1 cellular context compared by ENCODE assay signal in genomic region chr4:56978750-56979303, GRCh38.
TF ChIP-seq lines count a peak whose summit lies in the region.

Gene POLR2B (plus strand): TSS chr4:56978896. CDS start chr4:56978986, 90 bp downstream.

TF ChIP-seq in H1, 55 proteins besides CTCF, POLR2A, EP300 and RAD21:
- TF ChIP-seq CHD1 (IDR thresholded peaks at IDR 0.05; ENCODE audit: low read depth, low read length) (no peak), SP1 (IDR thresholded peaks at IDR 0.05; ENCODE audit: low read depth, low read length) (no peak), HDAC6 (IDR thresholded peaks at IDR 0.05; ENCODE audit: low read depth, low read length) (no peak), RBBP5 (IDR thresholded peaks at IDR 0.05; ENCODE audit: borderline replicate concordance, low read depth, low read length) (0 out of 2 replicates have a peak, but pooled peaks have one; percentile 43), BRCA1 (IDR thresholded peaks at IDR 0.05; ENCODE audit: low read depth, low read length) (0 out of 2 replicates have a peak, but pooled peaks have one; percentile 7), NANOG (IDR thresholded peaks at IDR 0.05; ENCODE audit: insufficient read depth, low read depth, low read length, poor library complexity, severe bottlenecking) (no peak), EGR1 (IDR thresholded peaks at IDR 0.05; ENCODE audit: borderline replicate concordance, low read depth, low read length) (no peak), RFX5 (IDR thresholded peaks at IDR 0.05; ENCODE audit: borderline replicate concordance, low read depth, low read length) (no peak), MAFK (IDR thresholded peaks at IDR 0.05; ENCODE audit: low read depth, low read length) (no peak), CHD7 (IDR thresholded peaks at IDR 0.05; ENCODE audit: insufficient replicate concordance, low read length) (no peak), POU5F1 (IDR thresholded peaks at IDR 0.05; ENCODE audit: low read depth, low read length) (no peak), ASH2L (IDR thresholded peaks at IDR 0.05; ENCODE audit: low read length) (peak; percentile 82), SIRT6 (IDR thresholded peaks at IDR 0.05; ENCODE audit: low read length) (no peak), ATF3 (IDR thresholded peaks at IDR 0.05; ENCODE audit: insufficient read depth, low read depth, low read length) (no peak), SIN3A (conservative IDR thresholded peaks at IDR 0.05 in 1 of 2, IDR thresholded peaks at IDR 0.05 in 1 of 2; ENCODE audit: low read depth in 1 of 2, low read length in 2 of 2) (0 out of 4 replicates have a peak, but pooled peaks of 1 of the 2 experiments have one; percentile 81), SUZ12 (IDR thresholded peaks at IDR 0.05; ENCODE audit: low read length) (no peak), BACH1 (IDR thresholded peaks at IDR 0.05; ENCODE audit: low read length) (no peak), CBX8 (IDR thresholded peaks at IDR 0.05; ENCODE audit: borderline replicate concordance, low read depth, low read length) (no peak), GTF2F1 (IDR thresholded peaks at IDR 0.05; ENCODE audit: borderline replicate concordance, low read depth, low read length) (no peak), USF2 (IDR thresholded peaks at IDR 0.05; ENCODE audit: low read length) (no peak), NRF1 (IDR thresholded peaks at IDR 0.05; ENCODE audit: low read depth, low read length) (peak; percentile 28; the same call in 1 of the 2 replicates), SRF (IDR thresholded peaks at IDR 0.05; ENCODE audit: low read depth, low read length) (no peak), KDM5A (IDR thresholded peaks at IDR 0.05; ENCODE audit: low read length) (no peak), CBX5 (IDR thresholded peaks at IDR 0.05; ENCODE audit: low read depth, low read length) (no peak), CHD2 (IDR thresholded peaks at IDR 0.05; ENCODE audit: low read length) (no peak), CTBP2 (IDR thresholded peaks at IDR 0.05; ENCODE audit: borderline replicate concordance, insufficient read depth, insufficient read length, low read length) (no peak), RNF2 (IDR thresholded peaks at IDR 0.05; ENCODE audit: borderline replicate concordance, low read depth, low read length, missing control alignments, poor library complexity, severe bottlenecking) (no peak), BCL11A (IDR thresholded peaks at IDR 0.05; ENCODE audit: low read depth in 2 of 2, low read length in 2 of 2) (no peak), YY1 (IDR thresholded peaks at IDR 0.05; ENCODE audit: low read depth, low read length) (no peak), CREB1 (IDR thresholded peaks at IDR 0.05) (peak; percentile 89), FOSL1 (IDR thresholded peaks at IDR 0.05; ENCODE audit: insufficient read depth, low read depth, low read length) (no peak), POLR2AphosphoS5 (IDR thresholded peaks at IDR 0.05; ENCODE audit: low read depth, low read length) (peak; percentile 91), HDAC2 (IDR thresholded peaks at IDR 0.05; ENCODE audit: borderline replicate concordance in 1 of 2, low read depth in 2 of 2, low read length in 2 of 2) (peak in 1 of 2 experiments; percentile 72; a peak in 1 of 4 replicates), SP2 (IDR thresholded peaks at IDR 0.05; ENCODE audit: low read length) (no peak), JUN (IDR thresholded peaks at IDR 0.05; ENCODE audit: low read depth, low read length) (no peak), TBP (IDR thresholded peaks at IDR 0.05; ENCODE audit: low read depth, low read length) (peak; percentile 70), TAF7 (optimal IDR thresholded peaks at IDR 0.05; ENCODE audit: borderline replicate concordance, low read depth, low read length) (peak; percentile 75), GABPA (IDR thresholded peaks at IDR 0.05; ENCODE audit: borderline replicate concordance, insufficient read depth, low read length) (no peak), KDM1A (IDR thresholded peaks at IDR 0.05; ENCODE audit: borderline replicate concordance, low read length) (no peak), EZH2 (IDR thresholded peaks at IDR 0.05; ENCODE audit: low read depth, low read length, severe bottlenecking) (no peak), PHF8 (conservative IDR thresholded peaks at IDR 0.05; ENCODE audit: low read depth, low read length) (peak; percentile 87), ATF2 (IDR thresholded peaks at IDR 0.05; ENCODE audit: low read length) (no peak), SP4 (IDR thresholded peaks at IDR 0.05; ENCODE audit: low read length) (no peak), TAF1 (IDR thresholded peaks at IDR 0.05; ENCODE audit: low read depth, low read length) (peak; percentile 89), E2F6 (IDR thresholded peaks at IDR 0.05) (peak; percentile 63), CEBPB (IDR thresholded peaks at IDR 0.05; ENCODE audit: low read depth, low read length) (no peak), MAX (IDR thresholded peaks at IDR 0.05) (no peak; the same call in 1 of the 2 replicates)
